25 cellular contexts compared by ENCODE assay signal in genomic region chr2:82740527-82740926, GRCh38.
"Had no signal": no experiment of that assay in that cellular context is flagged by ENCODE, and none has a peak within 500 bp of the region (broad histone marks: within the 10 kb centered on the region; RNA-seq: fewer than 3 reads in every experiment).

No MANE protein-coding gene starts in this region.

- H3K4me3 Mint-ChIP-seq: activated CD8-positive, alpha-beta T cell treated with anti-CD3 and anti-CD28 coated beads for 36 hours; activated naive CD4-positive, alpha-beta T cell treated with anti-CD3 and anti-CD28 coated beads for 36 hours; activated naive CD8-positive, alpha-beta T cell; brain; central memory CD8-positive, alpha-beta T cell; T-cell had no signal

- DNase-seq: activated CD4-positive, alpha-beta T cell treated with anti-CD3 and anti-CD28 coated beads for 4 hours; activated CD8-positive, alpha-beta memory T cell treated with anti-CD3 and anti-CD28 coated beads, Interleukin-2, amount 50 U/mL, for 4 hours; activated CD8-positive, alpha-beta T cell treated with anti-CD3 and anti-CD28 coated beads for 36 hours; activated effector memory CD4-positive, alpha-beta T cell treated with Interleukin-2 at 50 U/mL for 16 hours; activated naive CD4-positive, alpha-beta T cell treated with anti-CD3 and anti-CD28 coated beads for 36 hours; amygdala; Karpas-422; MM.1S; NCI-H1105; NCI-H1436 treated with DMSO at 0.1 percent for 48 hours; NCI-H187; NCI-H2081 treated with DMSO at 0.1 percent for 48 hours; NCI-H446; NCI-H526; NCI-H82; NK-92 treated with Interleukin-12 subunit alpha and Interleukin-12 subunit beta, amount 100 ng/mL, for 24 hours; OCI-M1; RPMI8226; T-cell; T-helper 2 cell; T1000; WERI-Rb-1 had no signal

- H3K36me3 Mint-ChIP-seq: activated naive CD8-positive, alpha-beta T cell; brain; T-cell had no signal

- H3K9me3 Mint-ChIP-seq: brain had no signal

- H3K27me3 Mint-ChIP-seq: activated CD8-positive, alpha-beta T cell treated with anti-CD3 and anti-CD28 coated beads for 36 hours; activated naive CD8-positive, alpha-beta T cell; central memory CD8-positive, alpha-beta T cell; T-cell had no signal

- H3K27ac Mint-ChIP-seq: activated CD8-positive, alpha-beta T cell treated with anti-CD3 and anti-CD28 coated beads for 36 hours; activated naive CD4-positive, alpha-beta T cell treated with anti-CD3 and anti-CD28 coated beads for 36 hours; activated naive CD8-positive, alpha-beta T cell; brain; T-cell had no signal

- H3K4me1 Mint-ChIP-seq: brain; central memory CD8-positive, alpha-beta T cell; T-cell had no signal
